ENCODE assay signal across 17 cellular contexts in genomic region chr13:113027095-113027494, GRCh38. TPM values are rescaled to one million over a fixed set of nuclear protein-coding genes. Genes with fewer than 3 reads are reported as not detected.
DNase-seq lines count a peak whose midpoint lies in the region; ATAC-seq and TF ChIP-seq lines count a peak whose summit lies in the region.
"Had no signal": no experiment of that assay in that cellular context is flagged by ENCODE, and none has a peak within 500 bp of the region (broad histone marks: within the 10 kb centered on the region; RNA-seq: fewer than 3 reads in every experiment).

No MANE protein-coding gene starts in this region.

- H3K27ac ChIP-seq in SK-N-SH (ENCODE audit: low read depth in 2 of 2, low read length in 1 of 2) (peak overlapping the region in 1 of 2 experiments; percentile 62; a peak in 2 of 4 replicates), mesendoderm (ENCODE audit: low read depth, low read length) (no peak overlapping the region)
- H3K27ac ChIP-seq: BLaER1 had no signal

- no peaks in the 10 kb centered on the region for H3K27me3 Mint-ChIP-seq in brain
- H3K27me3 Mint-ChIP-seq: CD4-positive, CD25-positive, alpha-beta regulatory T cell; IgD-negative memory B cell had no signal

- no peak overlapping the region for H3K4me3 ChIP-seq in SK-N-SH (ENCODE audit: low read depth in 2 of 2, low read length in 1 of 2)
- H3K4me3 ChIP-seq in mesendoderm (ENCODE audit: low read length) = no peak overlapping the region
- H3K4me3 ChIP-seq: BLaER1 had no signal

- TF ChIP-seq EP300 in SK-N-SH (IDR thresholded peaks at IDR 0.05; ENCODE audit: borderline replicate concordance in 1 of 2, low read depth in 1 of 2, low read length in 1 of 2) = no peak

- no peak overlapping the region for H3K18ac ChIP-seq in mesendoderm (ENCODE audit: low read length)

- H3K4ac ChIP-seq in mesendoderm (ENCODE audit: low read depth, low read length) = no peak overlapping the region

- H2AK5ac ChIP-seq in mesendoderm (ENCODE audit: low read length) = no peak overlapping the region

- H3K36me3 ChIP-seq in SK-N-SH (replicated peaks in 1 of 2; ENCODE audit: control insufficient read depth in 1 of 2, insufficient read depth in 2 of 2, low read length in 1 of 2) = no peaks in the 10 kb centered on the region
- no peaks in the 10 kb centered on the region for H3K36me3 ChIP-seq in mesendoderm (ENCODE audit: control insufficient read depth, insufficient read depth, low read length)
- H3K36me3 ChIP-seq: BLaER1 had no signal

- H3K36me3 Mint-ChIP-seq in brain = peaks cover 4% of the 10 kb centered on the region
- H3K36me3 Mint-ChIP-seq: IgD-negative memory B cell had no signal

- H3K23ac ChIP-seq in mesendoderm (ENCODE audit: low read length) = no peak overlapping the region

- H3K56ac ChIP-seq in mesendoderm (ENCODE audit: low read length) = peak overlapping the region; percentile 31

- H3K9ac ChIP-seq in SK-N-SH (no peak overlapping the region), mesendoderm (ENCODE audit: low read length) (no peak overlapping the region)
- H3K9ac ChIP-seq: BLaER1 had no signal

- H4K5ac ChIP-seq in mesendoderm (ENCODE audit: low read length) = no peak overlapping the region

- no peak overlapping the region for H4K8ac ChIP-seq in mesendoderm (ENCODE audit: low read depth, low read length)

- no peaks in the 10 kb centered on the region for H3K9me3 ChIP-seq in SK-N-SH
- H3K9me3 ChIP-seq: BLaER1 had no signal

- TF ChIP-seq CTCF in SK-N-SH (IDR thresholded peaks at IDR 0.05) (no peak), brain (conservative IDR thresholded peaks at IDR 0.05) (no peak)

- DNase-seq in SK-N-SH (peak; percentile 80), mesendoderm (no peak), GM19238 (ENCODE audit: insufficient read length, low spot score) (no peak)
- no peak for DNase-seq in activated CD4-positive, alpha-beta T cell treated with anti-CD3 and anti-CD28 coated beads for 48 hours
- DNase-seq: 8988T; AML-193; CD4-positive, CD25-positive, alpha-beta regulatory T cell; DMS53; GF-D8; GOT3; HCEC 1CT; HFFc6 had no signal

- H2BK5ac ChIP-seq in mesendoderm (ENCODE audit: low read length) = no peak overlapping the region

- peak; percentile 15; the same call in 1 of the 2 replicates for TF ChIP-seq RAD21 in SK-N-SH (IDR thresholded peaks at IDR 0.05; ENCODE audit: low read length)

- H3K4me2 ChIP-seq in SK-N-SH = no peak overlapping the region
- H3K4me2 ChIP-seq in mesendoderm (ENCODE audit: low read length) = no peak overlapping the region
- H3K4me2 ChIP-seq: BLaER1 had no signal

- no peak overlapping the region for H2AFZ ChIP-seq in SK-N-SH (ENCODE audit: low read depth)

- no peak overlapping the region for H2BK15ac ChIP-seq in mesendoderm (replicated peaks; ENCODE audit: low read depth)

- WGBS in SK-N-SH (ENCODE audit: low lambda C conversion rate) = 62% methylated on average over 13 of the region's 13 CpGs
- WGBS in mesendoderm (ENCODE audit: extremely low coverage, insufficient coverage, low lambda C conversion rate) = no CpG with 5 or more reads among the region's 13 CpGs

- no peaks in the 10 kb centered on the region for H3K79me2 ChIP-seq in SK-N-SH (ENCODE audit: insufficient read depth)
- H3K79me2 ChIP-seq in mesendoderm (ENCODE audit: control insufficient read depth, insufficient read depth, low read length) = no peaks in the 10 kb centered on the region

- no peaks in the 10 kb centered on the region for H3F3A ChIP-seq in SK-N-SH (replicated peaks; ENCODE audit: insufficient read depth)

- no peaks in the 10 kb centered on the region for H3K9me3 Mint-ChIP-seq in brain
- H3K9me3 Mint-ChIP-seq: CD4-positive, CD25-positive, alpha-beta regulatory T cell; HFFc6; IgD-negative memory B cell had no signal

- H3K4me3 Mint-ChIP-seq in brain = no peak overlapping the region
- H3K4me3 Mint-ChIP-seq: CD4-positive, CD25-positive, alpha-beta regulatory T cell; HFFc6; IgD-negative memory B cell had no signal

- H3K27ac Mint-ChIP-seq in brain = peak overlapping the region in 3 of 5 experiments; percentile 48 to 79 (median 66)
- H3K27ac Mint-ChIP-seq: HFFc6, IgD-negative memory B cell had no signal

- peaks cover 0 to 20% of the 10 kb centered on the region in 2 experiments; a peak in 1 of 4 replicates for H3K4me1 ChIP-seq in SK-N-SH (ENCODE audit: control insufficient read depth in 1 of 2, insufficient read depth in 2 of 2, low read depth in 1 of 2, low read length in 1 of 2)
- peaks cover 11% of the 10 kb centered on the region for H3K4me1 ChIP-seq in mesendoderm (ENCODE audit: control insufficient read depth, low read depth, low read length)
- H3K4me1 ChIP-seq: BLaER1 had no signal

- POLR2A ChIA-PET in SK-N-SH (lab: Yijun Ruan, JAX) = interaction anchor here (1.1 to 1.2 kb wide), 2 partner anchors 26 to 439 kb away, joined by 3 read pairs; partner anchors contain the start of gene TUBGCP3

- peaks cover 4% of the 10 kb centered on the region; the same call in 1 of the 2 replicates for H3K27me3 ChIP-seq in SK-N-SH (ENCODE audit: insufficient read depth)
- no peaks in the 10 kb centered on the region for H3K27me3 ChIP-seq in mesendoderm (ENCODE audit: insufficient read depth, low read length, poor library complexity)

- CTCF ChIA-PET in SK-N-SH (lab: Yijun Ruan, JAX) = interaction anchor here (0.5 to 8.4 kb wide), 11 partner anchors 9 to 392 kb away, joined by 3 to 150 read pairs (median 6); partner anchors contain the start of gene MCF2L

- ATAC-seq in SK-N-SH treated with all-trans-retinoic acid at 6 μM for 48 hours (no peak; the same call in 2 of the 3 replicates), GM18511 (IDR thresholded peaks at IDR 0.05; ENCODE audit: unreplicated experiment) (no peak)

- H3K4me1 Mint-ChIP-seq in brain = peaks cover 19% of the 10 kb centered on the region

- no peak overlapping the region for H2BK120ac ChIP-seq in mesendoderm (ENCODE audit: low read depth, low read length)

- no peaks in the 10 kb centered on the region for H4K20me1 ChIP-seq in SK-N-SH (ENCODE audit: insufficient read depth)

- H3K79me1 ChIP-seq in mesendoderm (ENCODE audit: low read length) = no peaks in the 10 kb centered on the region

- no peaks in the 10 kb centered on the region for H3K9me2 ChIP-seq in SK-N-SH

TF ChIP-seq in SK-N-SH, 30 proteins besides CTCF, POLR2A, EP300 and RAD21:
- no peak for TF ChIP-seq NRF1 (IDR thresholded peaks at IDR 0.05; ENCODE audit: low read depth, low read length)
- no peak for TF ChIP-seq MAX (IDR thresholded peaks at IDR 0.05; ENCODE audit: low read depth)
- TF ChIP-seq GATA2 (CRISPR knock-in tag; IDR thresholded peaks at IDR 0.05) = peak; percentile 81
TF ChIP-seq in SK-N-SH: peak in this region for 1.

TF ChIP-seq in SK-N-SH treated with all-trans-retinoic acid at 6 μM for 48 hours, 23 proteins besides CTCF, POLR2A, EP300 and RAD21:
- TF ChIP-seq ZC3H10 (CRISPR knock-in tag; IDR thresholded peaks at IDR 0.05) = no peak
- TF ChIP-seq ARNTL (CRISPR knock-in tag; IDR thresholded peaks at IDR 0.05; ENCODE audit: borderline replicate concordance, low read depth) = no peak
- TF ChIP-seq CSRNP3 (CRISPR knock-in tag; IDR thresholded peaks at IDR 0.05) = no peak
TF ChIP-seq in SK-N-SH treated with all-trans-retinoic acid at 6 μM for 48 hours: peak in this region for 0.

RNA-seq across cellular contexts. Expression of gene MCF2L, which starts 58.1 kb away (rescaled TPM):
- polyA plus RNA-seq in SK-N-SH (2012; rRNA removed) (0.56 and 1.1 TPM in 2 replicates), brain (ENCODE audit: insufficient read depth, low read depth, low replicate concordance) (61.7 TPM)
- polyA plus RNA-seq in SK-N-SH (2012; cell fraction: cytosol; rRNA removed) = 0.58 and 1.00 TPM in 2 replicates
- 2.7 and 4.1 TPM in 2 replicates for polyA plus RNA-seq in SK-N-SH (2012; cell fraction: nucleus; rRNA removed)
- polyA plus RNA-seq in mesendoderm (2013, experiment 1 of 2) = 2.9 TPM
- polyA plus RNA-seq in mesendoderm (2013, experiment 2 of 2) = 3.2 TPM

Comparison
In these comparisons a context has a peak if more than half of its experiments do, and no peak if none do; other contexts are left out.
1. RNA of gene MCF2L, which starts 58.1 kb away (polyA plus RNA-seq): 61.7 TPM in brain (single experiment); 0.56 to 4.1 TPM in SK-N-SH; every median in the first group is over 10 times any median in the second.